1 cellular context compared by ENCODE assay signal in genomic region chr11:130112071-130112830, GRCh38.
TF ChIP-seq lines count a peak whose summit lies in the region.

No MANE protein-coding gene starts in this region.

TF ChIP-seq in HepG2, 621 proteins besides CTCF, POLR2A, EP300 and RAD21:
- TF ChIP-seq SAFB2 (CRISPR knock-in tag; IDR thresholded peaks at IDR 0.05; ENCODE audit: borderline replicate concordance, low read depth) (no peak), ATF7 (IDR thresholded peaks at IDR 0.05) (peak; percentile 77), ATF7 (CRISPR knock-in tag; IDR thresholded peaks at IDR 0.05) (no peak), ZMYM3 (CRISPR knock-in tag; IDR thresholded peaks at IDR 0.05) (no peak)
